In the genomic region with DNA sequence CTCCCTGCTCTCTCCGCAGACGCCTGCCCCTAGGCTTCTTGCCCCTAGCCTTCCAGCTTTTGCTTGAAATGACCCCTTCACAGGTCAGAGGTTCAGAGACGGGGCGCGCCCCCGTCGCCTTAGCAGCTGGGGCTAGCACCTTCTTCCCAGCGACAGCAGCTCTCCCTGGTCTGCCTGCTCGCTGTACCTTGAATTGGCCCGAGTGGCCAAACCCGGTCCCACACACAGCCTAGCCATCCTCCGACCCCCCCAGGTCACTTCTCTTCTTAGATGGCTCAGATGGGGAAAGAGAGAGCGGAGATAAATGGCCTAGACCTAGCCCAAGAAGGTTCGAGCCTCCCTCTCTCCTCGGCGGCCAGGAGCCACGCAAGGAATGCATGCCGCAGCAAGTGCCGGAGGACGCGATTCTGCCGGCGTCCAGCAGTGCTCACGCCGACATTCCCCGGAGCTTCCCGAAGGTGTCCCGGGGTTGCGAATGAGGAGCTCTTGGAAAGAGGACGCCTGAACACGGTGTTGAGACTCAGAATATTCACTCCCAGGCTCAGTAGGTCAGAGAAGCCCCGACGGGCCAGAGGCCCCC, we compare ENCODE assay signal across 13 cellular contexts. TPM values are rescaled to one million over a fixed set of nuclear protein-coding genes. Genes with fewer than 3 reads are reported as not detected.
DNase-seq lines count a peak whose midpoint lies in the region; TF ChIP-seq lines count a peak whose summit lies in the region.
"Had no signal": no experiment of that assay in that cellular context is flagged by ENCODE, and none has a peak within 500 bp of the region (broad histone marks: within the 10 kb centered on the region; RNA-seq: fewer than 3 reads in every experiment).

No MANE protein-coding gene starts in this region.

- no peak for TF ChIP-seq POLR2A in transverse colon (IDR thresholded peaks at IDR 0.05)

- H4K8ac ChIP-seq in mesenchymal stem cell (ENCODE audit: low read length) = no peak overlapping the region

- H2BK5ac ChIP-seq in mesenchymal stem cell (ENCODE audit: low read depth, low read length, poor library complexity, severe bottlenecking) = no peak overlapping the region

- DNase-seq in left ventricle myocardium inferior (no peak), cardiac septum (ENCODE audit: low spot score) (no peak), mesenchymal stem cell (peak; percentile 49), transverse colon (no peak), foreskin fibroblast (no peak), DMS79 treated with DMSO at 0.1 percent for 48 hours (lab: John Stamatoyannopoulos, UW) (no peak), NCI-H1436 (lab: John Stamatoyannopoulos, UW) (no peak)
- DNase-seq: aorta; CD8-positive, alpha-beta memory T cell; WERI-Rb-1 had no signal

- H3K4me3 ChIP-seq in left ventricle myocardium inferior = peak overlapping the region; percentile 27
- H3K4me3 ChIP-seq in mesenchymal stem cell (ENCODE audit: insufficient read depth in 1 of 2, low read depth in 1 of 2, low read length in 2 of 2) = no peak overlapping the region
- H3K4me3 ChIP-seq in transverse colon = peak overlapping the region; percentile 30 to 75 (median 72)
- H3K4me3 ChIP-seq in foreskin fibroblast (ENCODE audit: low read depth in 1 of 2, low read length in 2 of 2) = no peak overlapping the region
- H3K4me3 ChIP-seq: esophagus muscularis mucosa had no signal

- no peak overlapping the region for H2BK12ac ChIP-seq in mesenchymal stem cell (ENCODE audit: low read length in 2 of 2)

- H3K36me3 ChIP-seq in left ventricle myocardium inferior = no peaks in the 10 kb centered on the region
- peaks cover 0 to 3% of the 10 kb centered on the region in 2 experiments for H3K36me3 ChIP-seq in mesenchymal stem cell (ENCODE audit: control insufficient read depth in 1 of 2, insufficient read depth in 2 of 2, low read depth in 1 of 2, low read length in 2 of 2)
- no peaks in the 10 kb centered on the region for H3K36me3 ChIP-seq in transverse colon
- H3K36me3 ChIP-seq: esophagus muscularis mucosa, WERI-Rb-1 had no signal

- no peak overlapping the region for H2BK15ac ChIP-seq in mesenchymal stem cell (ENCODE audit: low read depth, poor library complexity, severe bottlenecking)

- in situ Hi-C loops in transverse colon (cut with MboI; ENCODE audit: low pct_ligation_motif_present in 1 of 4, low pct_unique_long_range_greater_than_20kb in 1 of 4, low sequenced_read_pairs in 3 of 4) = no loop called here

- WGBS in mesenchymal stem cell = under 1% methylated on average over 29 of the region's 33 CpGs
- WGBS in transverse colon (ENCODE audit: low coverage in 1 of 2), 2 donors = 0 to 4% methylated on average over 1 to 33 of the region's 33 CpGs

- TF ChIP-seq CTCF in left ventricle myocardium inferior (IDR thresholded peaks at IDR 0.05; ENCODE audit: borderline replicate concordance) (no peak), VCaP (conservative IDR thresholded peaks at IDR 0.05) (no peak), transverse colon (IDR thresholded peaks at IDR 0.05) (no peak), foreskin fibroblast (IDR thresholded peaks at IDR 0.05; ENCODE audit: low read depth, low read length) (no peak)

- H3K18ac ChIP-seq in mesenchymal stem cell (ENCODE audit: low read depth in 1 of 2, low read length in 2 of 2) = peak overlapping the region in 1 of 2 experiments; percentile 68

- H3K79me1 ChIP-seq in mesenchymal stem cell (replicated peaks; ENCODE audit: low read length, poor library complexity, severe bottlenecking) = no peaks in the 10 kb centered on the region

- H3K9me3 ChIP-seq in left ventricle myocardium inferior (replicated peaks) (no peaks in the 10 kb centered on the region), mesenchymal stem cell (ENCODE audit: control insufficient read depth, low read length) (no peaks in the 10 kb centered on the region), transverse colon (no peaks in the 10 kb centered on the region)
- H3K9me3 ChIP-seq: esophagus muscularis mucosa had no signal

- intact Hi-C loops in left ventricle myocardium inferior (cut with micrococcal nuclease) = no loop called here
- intact Hi-C loops in cardiac septum (cut with DNase I) = no loop called here
- intact Hi-C loops in transverse colon (cut with DNase I; ENCODE audit: low total_unique reads) = no loop called here

- no peak overlapping the region for H3K14ac ChIP-seq in mesenchymal stem cell (ENCODE audit: low read length in 2 of 2)

- H3K23ac ChIP-seq in mesenchymal stem cell (ENCODE audit: low read length in 2 of 2) = no peak overlapping the region

- H3K27me3 ChIP-seq in left ventricle myocardium inferior (ENCODE audit: low read depth) = peaks cover 100% of the 10 kb centered on the region
- H3K27me3 ChIP-seq in mesenchymal stem cell (ENCODE audit: control insufficient read depth in 1 of 2, insufficient read depth in 1 of 2, low read length in 2 of 2) = peaks cover 95 to 100% of the 10 kb centered on the region in 2 experiments
- H3K27me3 ChIP-seq in transverse colon = peaks cover 97% of the 10 kb centered on the region

- H3K4me1 ChIP-seq in left ventricle myocardium inferior = peaks cover 31% of the 10 kb centered on the region
- peaks cover 16% of the 10 kb centered on the region for H3K4me1 ChIP-seq in mesenchymal stem cell (ENCODE audit: control insufficient read depth, insufficient read depth, low read depth, low read length)
- peaks cover 4 to 50% (median 27%) of the 10 kb centered on the region in 4 donors for H3K4me1 ChIP-seq in transverse colon

- H2BK120ac ChIP-seq in mesenchymal stem cell (ENCODE audit: low read depth, low read length) = no peak overlapping the region

- H2AFZ ChIP-seq in mesenchymal stem cell (ENCODE audit: low read depth, low read length) = no peak overlapping the region

- no peak overlapping the region for H2AK5ac ChIP-seq in mesenchymal stem cell (ENCODE audit: low read length, severe bottlenecking)

- no peak overlapping the region for H4K91ac ChIP-seq in mesenchymal stem cell (ENCODE audit: low read length)

- H3K27ac ChIP-seq in left ventricle myocardium inferior (replicated peaks) (no peak overlapping the region), VCaP (peak overlapping the region; percentile 89; the same call in 1 of the 2 replicates), mesenchymal stem cell (ENCODE audit: low read length, poor library complexity, severe bottlenecking) (no peak overlapping the region), transverse colon (peak overlapping the region; percentile 75 to 97 (median 92))
- H3K27ac ChIP-seq: esophagus muscularis mucosa, WERI-Rb-1 had no signal

- H3K4me2 ChIP-seq in mesenchymal stem cell (ENCODE audit: low read length, poor library complexity, severe bottlenecking) = no peak overlapping the region

- H3K9ac ChIP-seq in mesenchymal stem cell (ENCODE audit: low read length) = no peak overlapping the region

- no peak overlapping the region for H3K4ac ChIP-seq in mesenchymal stem cell (ENCODE audit: low read depth in 1 of 2, low read length in 2 of 2)

- no peak for TF ChIP-seq EP300 in transverse colon (IDR thresholded peaks at IDR 0.05; ENCODE audit: low read depth)

RNA-seq across cellular contexts. Expression of gene CDX2, which starts 1.3 kb away (rescaled TPM):
- total RNA-seq in left ventricle myocardium inferior = not detected
- total RNA-seq in cardiac septum = not detected
- 1.9 TPM for polyA plus RNA-seq in mesenchymal stem cell (2013, experiment 1 of 2)
- polyA plus RNA-seq in mesenchymal stem cell (2013, experiment 2 of 2) = 1.7 TPM
- total RNA-seq in transverse colon = 100 to 1,000 TPM; 119 to 199 (median 136) TPM
- total RNA-seq: aorta; CD8-positive, alpha-beta memory T cell; kidney had no signal
- polyA plus RNA-seq: CD8-positive, alpha-beta memory T cell had no signal

RNA-seq across cellular contexts. Expression of gene URAD, which starts 20.7 kb away (rescaled TPM):
- not detected for total RNA-seq in left ventricle myocardium inferior
- not detected for total RNA-seq in cardiac septum
- not detected for polyA plus RNA-seq in mesenchymal stem cell (2013, experiment 1 of 2)
- not detected for polyA plus RNA-seq in mesenchymal stem cell (2013, experiment 2 of 2)
- total RNA-seq in transverse colon = 100 to 1,000 TPM; 124 to 265 (median 168) TPM
- total RNA-seq: aorta; CD8-positive, alpha-beta memory T cell; esophagus muscularis mucosa; kidney had no signal
- polyA plus RNA-seq: aorta; CD8-positive, alpha-beta memory T cell had no signal

RNA-seq across cellular contexts. Expression of gene PDX1, which starts 48.0 kb away (rescaled TPM):
- total RNA-seq in left ventricle myocardium inferior (not detected), cardiac septum (not detected), transverse colon (under 1 TPM in 1 of 4 donors, not detected in 3; 0.16 TPM)
- polyA plus RNA-seq in mesenchymal stem cell (2013, experiment 1 of 2) = not detected
- not detected for polyA plus RNA-seq in mesenchymal stem cell (2013, experiment 2 of 2)
- total RNA-seq: aorta; CD8-positive, alpha-beta memory T cell; esophagus muscularis mucosa; kidney had no signal
- polyA plus RNA-seq: CD8-positive, alpha-beta memory T cell had no signal

Comparison
In these comparisons a context has a peak if more than half of its experiments do, and no peak if none do; other contexts are left out.
1. H3K27ac ChIP-seq: peak in VCaP (single experiment) and transverse colon (4 of 4); none in left ventricle myocardium inferior (single experiment) and mesenchymal stem cell (single experiment).
2. H3K4me3 ChIP-seq: peak in left ventricle myocardium inferior (single experiment) and transverse colon (4 of 4); none in mesenchymal stem cell (0 of 2) and foreskin fibroblast (0 of 2).
3. RNA of gene CDX2, which starts 1.3 kb away (total RNA-seq): 119 to 199 TPM in transverse colon; not detected in cardiac septum (single experiment) and not detected in left ventricle myocardium inferior (single experiment); every median in the first group is over 100 times any median in the second.
4. RNA of gene URAD, which starts 20.7 kb away (total RNA-seq): 124 to 265 TPM in transverse colon; not detected in left ventricle myocardium inferior (single experiment) and not detected in cardiac septum (single experiment); every median in the first group is over 100 times any median in the second.